Comparison of ENCODE assay signal across 9 cellular contexts in genomic region chr7:94907026-94907419, GRCh38. TPM values are rescaled to one million over a fixed set of nuclear protein-coding genes. Genes with fewer than 3 reads are reported as not detected.
DNase-seq lines count a peak whose midpoint lies in the region; ATAC-seq and TF ChIP-seq lines count a peak whose summit lies in the region.
"Had no signal": no experiment of that assay in that cellular context is flagged by ENCODE, and none has a peak within 500 bp of the region (broad histone marks: within the 10 kb centered on the region; RNA-seq: fewer than 3 reads in every experiment).

No MANE protein-coding gene starts in this region.

- intact Hi-C loops in CD4-positive, alpha-beta T cell (cut with DNase I, micrococcal nuclease): no loop called here
- intact Hi-C loops in activated CD4-positive, alpha-beta memory T cell treated with anti-CD3 and anti-CD28 coated beads for 36 hours (cut with micrococcal nuclease): no loop called here

- H3K4me1 ChIP-seq in SJCRH30: peaks cover 19% of the 10 kb centered on the region
- peaks cover 23% of the 10 kb centered on the region for H3K4me1 ChIP-seq in hepatocyte (ENCODE audit: insufficient read depth)
- peaks cover 9% of the 10 kb centered on the region for H3K4me1 ChIP-seq in parathyroid adenoma

- peak overlapping the region; percentile 78 for H3K4me2 ChIP-seq in hepatocyte
- H3K4me2 ChIP-seq in parathyroid adenoma (ENCODE audit: low read length): peak overlapping the region; percentile 73

- no peak overlapping the region for H3K27ac Mint-ChIP-seq in CD4-positive, alpha-beta T cell
- no peak overlapping the region for H3K27ac Mint-ChIP-seq in activated CD4-positive, alpha-beta memory T cell treated with anti-CD3 and anti-CD28 coated beads for 36 hours

- H4K20me1 ChIP-seq in hepatocyte (ENCODE audit: insufficient read depth, poor library complexity, severe bottlenecking): no peaks in the 10 kb centered on the region

- no peak for ATAC-seq in CD4-positive, alpha-beta T cell (ENCODE audit: poor library complexity)

- H3K9me3 ChIP-seq in CD4-positive, alpha-beta T cell (ENCODE audit: control insufficient read depth, low read length): no peaks in the 10 kb centered on the region
- H3K9me3 ChIP-seq in SJCRH30 (replicated peaks) (no peaks in the 10 kb centered on the region), hepatocyte (ENCODE audit: low read depth) (no peaks in the 10 kb centered on the region), parathyroid adenoma (ENCODE audit: control insufficient read depth, low read length) (no peaks in the 10 kb centered on the region)

- no peak overlapping the region for H3K27ac ChIP-seq in CD4-positive, alpha-beta T cell (ENCODE audit: low read depth, low read length)
- H3K27ac ChIP-seq in SJCRH30 (peak overlapping the region; percentile 39), hepatocyte (peak overlapping the region; percentile 95), parathyroid adenoma (peak overlapping the region; percentile 62)

- peak overlapping the region; percentile 48 for H3K4me3 Mint-ChIP-seq in CD4-positive, alpha-beta T cell
- H3K4me3 Mint-ChIP-seq in activated CD4-positive, alpha-beta memory T cell treated with anti-CD3 and anti-CD28 coated beads for 36 hours: no peak overlapping the region

- peak overlapping the region; percentile 83 for H3K4me3 ChIP-seq in SJCRH30
- H3K4me3 ChIP-seq in hepatocyte: peak overlapping the region; percentile 53
- no peak overlapping the region for H3K4me3 ChIP-seq in parathyroid adenoma (ENCODE audit: low read depth, low read length)

- no peaks in the 10 kb centered on the region for H3K36me3 ChIP-seq in SJCRH30
- no peaks in the 10 kb centered on the region for H3K36me3 ChIP-seq in hepatocyte (replicated peaks; ENCODE audit: insufficient read depth, low read depth)
- H3K36me3 ChIP-seq in parathyroid adenoma (ENCODE audit: control insufficient read depth, insufficient read depth, low read length): no peaks in the 10 kb centered on the region

- H3K36me3 Mint-ChIP-seq in CD4-positive, alpha-beta T cell (ENCODE audit: low read depth): no peaks in the 10 kb centered on the region
- no peaks in the 10 kb centered on the region for H3K36me3 Mint-ChIP-seq in activated CD4-positive, alpha-beta memory T cell treated with anti-CD3 and anti-CD28 coated beads for 36 hours

- H2AFZ ChIP-seq in hepatocyte: peak overlapping the region; percentile 72
- H2AFZ ChIP-seq in parathyroid adenoma: peak overlapping the region; percentile 74

- peaks cover 64% of the 10 kb centered on the region for H3K27me3 Mint-ChIP-seq in CD4-positive, alpha-beta T cell
- peaks cover 42% of the 10 kb centered on the region for H3K27me3 Mint-ChIP-seq in activated CD4-positive, alpha-beta memory T cell treated with anti-CD3 and anti-CD28 coated beads for 36 hours

- no peak for DNase-seq in CD4-positive, alpha-beta T cell
- DNase-seq in SJCRH30 (no peak), hepatocyte (ENCODE audit: low spot score) (no peak), AG08395 (ENCODE audit: low spot score) (no peak), occipital lobe (lab: John Stamatoyannopoulos, UW) (no peak)
- no peak for DNase-seq in activated CD8-positive, alpha-beta memory T cell treated with anti-CD3 and anti-CD28 coated beads, Interleukin-2, amount 50 U/mL, for 4 hours
- DNase-seq in activated CD4-positive, alpha-beta memory T cell treated with anti-CD3 and anti-CD28 coated beads for 36 hours: no peak
- DNase-seq: DMS79 had no signal

- peaks cover 5% of the 10 kb centered on the region for H3K4me1 Mint-ChIP-seq in CD4-positive, alpha-beta T cell (ENCODE audit: low read depth)
- H3K4me1 Mint-ChIP-seq in activated CD4-positive, alpha-beta memory T cell treated with anti-CD3 and anti-CD28 coated beads for 36 hours (ENCODE audit: low read depth): no peaks in the 10 kb centered on the region

- no peaks in the 10 kb centered on the region for H3K9me3 Mint-ChIP-seq in CD4-positive, alpha-beta T cell
- H3K9me3 Mint-ChIP-seq in activated CD4-positive, alpha-beta memory T cell treated with anti-CD3 and anti-CD28 coated beads for 36 hours: no peaks in the 10 kb centered on the region

- POLR2A ChIA-PET in CD4-positive, alpha-beta T cell (lab: Charles Lee): no interaction called here
- POLR2A ChIA-PET in activated CD4-positive, alpha-beta memory T cell treated with anti-CD3 and anti-CD28 coated beads for 36 hours (lab: Charles Lee): no interaction called here

- H3K9me2 ChIP-seq in hepatocyte (replicated peaks; ENCODE audit: insufficient read depth): no peaks in the 10 kb centered on the region

- no peak overlapping the region for H3K9ac ChIP-seq in parathyroid adenoma

- H3K79me2 ChIP-seq in hepatocyte (peaks cover 33% of the 10 kb centered on the region), parathyroid adenoma (peaks cover 9% of the 10 kb centered on the region)

- CTCF ChIA-PET in CD4-positive, alpha-beta T cell (lab: Charles Lee): no interaction called here
- CTCF ChIA-PET in activated CD4-positive, alpha-beta memory T cell treated with anti-CD3 and anti-CD28 coated beads for 36 hours (lab: Charles Lee): no interaction called here

- 90% methylated on average over 5 of the region's 5 CpGs for WGBS in hepatocyte (ENCODE audit: low lambda C conversion rate, missing lambda C conversion rate)

- peaks cover 48% of the 10 kb centered on the region for H3K27me3 ChIP-seq in CD4-positive, alpha-beta T cell (ENCODE audit: control insufficient read depth, insufficient read depth, low read length)
- no peaks in the 10 kb centered on the region for H3K27me3 ChIP-seq in SJCRH30
- H3K27me3 ChIP-seq in hepatocyte: no peaks in the 10 kb centered on the region
- H3K27me3 ChIP-seq in parathyroid adenoma (ENCODE audit: control insufficient read depth, insufficient read depth, low read length): no peaks in the 10 kb centered on the region

- no peak for TF ChIP-seq CTCF in CD4-positive, alpha-beta T cell (IDR thresholded peaks at IDR 0.05)
- TF ChIP-seq CTCF in hepatocyte (IDR thresholded peaks at IDR 0.05; ENCODE audit: poor library complexity) (no peak), parathyroid adenoma (IDR thresholded peaks at IDR 0.05) (no peak)

RNA-seq across cellular contexts. Expression of gene PPP1R9A, which starts 0.4 kb away (rescaled TPM):
- not detected for total RNA-seq in CD4-positive, alpha-beta T cell
- total RNA-seq in SJCRH30 (2014; rRNA removed; shearing (Covaris generic)): 16.2 and 21.8 TPM in 2 replicates
- total RNA-seq in hepatocyte (25.7 and 32.2 TPM in 2 replicates), occipital lobe (115 TPM)
- polyA plus RNA-seq in hepatocyte: 11.7 and 12.6 TPM in 2 replicates
- not detected for total RNA-seq in activated CD4-positive, alpha-beta memory T cell treated with anti-CD3 and anti-CD28 coated beads for 36 hours

Comparison
In these comparisons a context has a peak if more than half of its experiments do, and no peak if none do; other contexts are left out.
1. RNA of gene PPP1R9A, which starts 0.4 kb away (total RNA-seq): 115 TPM in occipital lobe (single experiment), 25.7 to 32.2 TPM in hepatocyte and 16.2 to 21.8 TPM in SJCRH30; not detected in CD4-positive, alpha-beta T cell and not detected in activated CD4-positive, alpha-beta memory T cell treated with anti-CD3 and anti-CD28 coated beads for 36 hours; every median in the first group is over 10 times any median in the second.